In genomic region chr13:46490713-46491112, GRCh38 we compare ENCODE assay signal across 7 cellular contexts.
DNase-seq lines count a peak whose midpoint lies in the region; ATAC-seq and TF ChIP-seq lines count a peak whose summit lies in the region.
"Not testable (repeated sequence)": the region's sequence is repeated elsewhere in the genome, so short reads cannot be mapped to it uniquely, and the experiment has no call there.

No MANE protein-coding gene starts in this region.

- not testable (repeated sequence) for H3K27ac Mint-ChIP-seq in activated T-helper 17 cell treated with anti-CD3 and anti-CD28 coated beads, Interleukin-2, amount 50 U/mL, for 72 hours; memory B cell; natural killer cell
- peak overlapping the region; percentile 70 for H3K27ac Mint-ChIP-seq in chondrocyte (ENCODE audit: unreplicated experiment)

- TF ChIP-seq EP300 in suprapubic skin (IDR thresholded peaks at IDR 0.05): not testable (repeated sequence)

- not testable (repeated sequence) for TF ChIP-seq POLR2A in suprapubic skin (IDR thresholded peaks at IDR 0.05)

- WGBS in suprapubic skin: 95% methylated on average over 14 of the region's 14 CpGs

- not testable (repeated sequence) for H3K36me3 ChIP-seq in suprapubic skin

- H3K27ac ChIP-seq in suprapubic skin: peak overlapping the region; percentile 55

- TF ChIP-seq CTCF in GM12865 (IDR thresholded peaks at IDR 0.05; ENCODE audit: insufficient read depth, low read depth, low read length, missing control alignments); chondrocyte (IDR thresholded peaks at IDR 0.05); natural killer cell (IDR thresholded peaks at IDR 0.05); suprapubic skin (IDR thresholded peaks at IDR 0.05): not testable (repeated sequence)

- H3K4me1 ChIP-seq in suprapubic skin: peaks cover 11% of the 10 kb centered on the region

- DNase-seq in GM12865 (ENCODE audit: low read depth) (peak; percentile 39), NCI-H82 (lab: John Stamatoyannopoulos, UW) (peak; percentile 71)
- DNase-seq in chondrocyte (ENCODE audit: low spot score); memory B cell (ENCODE audit: low spot score in 2 of 2); natural killer cell; suprapubic skin (ENCODE audit: low spot score in 2 of 2): not testable (repeated sequence)

- not testable (repeated sequence) for H3K9me3 ChIP-seq in suprapubic skin

- H3K27me3 Mint-ChIP-seq in activated T-helper 17 cell treated with anti-CD3 and anti-CD28 coated beads, Interleukin-2, amount 50 U/mL, for 72 hours: peaks cover 12% of the 10 kb centered on the region
- not testable (repeated sequence) for H3K27me3 Mint-ChIP-seq in chondrocyte (ENCODE audit: low read depth); memory B cell
- H3K27me3 Mint-ChIP-seq in natural killer cell (ENCODE audit: low read depth in 2 of 2): peaks cover 7 to 11% of the 10 kb centered on the region in 2 donors

- H3K4me3 Mint-ChIP-seq in activated T-helper 17 cell treated with anti-CD3 and anti-CD28 coated beads, Interleukin-2, amount 50 U/mL, for 72 hours; chondrocyte (ENCODE audit: unreplicated experiment); memory B cell; natural killer cell: not testable (repeated sequence)

- H3K9me3 Mint-ChIP-seq in activated T-helper 17 cell treated with anti-CD3 and anti-CD28 coated beads, Interleukin-2, amount 50 U/mL, for 72 hours; chondrocyte (ENCODE audit: low read depth); memory B cell; natural killer cell: not testable (repeated sequence)

- ATAC-seq in activated T-helper 17 cell treated with anti-CD3 and anti-CD28 coated beads, Interleukin-2, amount 50 U/mL, for 72 hours (replicated peaks): peak; percentile 35
- ATAC-seq in memory B cell (ENCODE audit: low read depth): peak; percentile 67
- ATAC-seq in natural killer cell: peak in 2 of 3 donors; percentile 45 to 54

- H3K27me3 ChIP-seq in suprapubic skin: not testable (repeated sequence)

- not testable (repeated sequence) for H3K4me1 Mint-ChIP-seq in activated T-helper 17 cell treated with anti-CD3 and anti-CD28 coated beads, Interleukin-2, amount 50 U/mL, for 72 hours; memory B cell; natural killer cell
- peaks cover 51% of the 10 kb centered on the region for H3K4me1 Mint-ChIP-seq in chondrocyte (ENCODE audit: low read depth)

- intact Hi-C loops in natural killer cell (cut with micrococcal nuclease): loop anchor here (5.0 kb wide), 1 partner anchor 1282 kb away; no protein-coding TSS in a partner anchor

- H3K36me3 Mint-ChIP-seq in activated T-helper 17 cell treated with anti-CD3 and anti-CD28 coated beads, Interleukin-2, amount 50 U/mL, for 72 hours (ENCODE audit: low read depth); chondrocyte (ENCODE audit: low read depth); memory B cell; natural killer cell: not testable (repeated sequence)

- H3K4me3 ChIP-seq in GM12865 (ENCODE audit: low read depth, low read length); suprapubic skin: not testable (repeated sequence)
